15 cellular contexts compared by ENCODE assay signal in genomic region chr19:34309368-34310138, GRCh38. TPM values are rescaled to one million over a fixed set of nuclear protein-coding genes. Genes with fewer than 3 reads are reported as not detected.
DNase-seq lines count a peak whose midpoint lies in the region; ATAC-seq and TF ChIP-seq lines count a peak whose summit lies in the region.
"Had no signal": no experiment of that assay in that cellular context is flagged by ENCODE, and none has a peak within 500 bp of the region (broad histone marks: within the 10 kb centered on the region; RNA-seq: fewer than 3 reads in every experiment).

No MANE protein-coding gene starts in this region.

- H3K27ac Mint-ChIP-seq in H9: peak overlapping the region in 2 of 3 experiments; percentile 0 to 55; a peak in 2 of 7 replicates
- H3K27ac Mint-ChIP-seq in activated B cell treated with CpG ODN at 0.5 μM for 24 hours: peak overlapping the region; percentile 83
- peak overlapping the region; percentile 54 to 63 for H3K27ac Mint-ChIP-seq in stimulated activated naive CD8-positive, alpha-beta T cell treated with anti-CD3 and anti-CD28 coated beads, Interleukin-15, amount 100 ng/mL, for 72 hours
- no peak overlapping the region for H3K27ac Mint-ChIP-seq in Caco-2 (ENCODE audit: unreplicated experiment)
- H3K27ac Mint-ChIP-seq: T-helper 1 cell treated with Interleukin-12 subunit alpha and Interleukin-12 subunit beta and Interleukin-4 antibody, amounts not matched to agents 30 μg/mL and 1 μg/mL, for 36 hours had no signal

- no peak overlapping the region for H2BK120ac ChIP-seq in H9 (ENCODE audit: low read depth, low read length, poor library complexity, severe bottlenecking)

- POLR2A ChIA-PET in activated B cell treated with CpG ODN at 0.5 μM for 24 hours (lab: Charles Lee): interaction anchor here (0.5 to 1.0 kb wide), 3 partner anchors 23 to 56 kb away, joined by 3 to 4 read pairs (median 4); no protein-coding TSS in a partner anchor
- POLR2A ChIA-PET in Caco-2 (lab: Charles Lee): no interaction called here

- H4K8ac ChIP-seq in H9 (replicated peaks; ENCODE audit: insufficient read length, low read depth, low read length): no peak overlapping the region

- H3K79me2 ChIP-seq in H9 (ENCODE audit: insufficient read depth, low read length): no peaks in the 10 kb centered on the region; the same call in 1 of the 2 replicates

- H2AFZ ChIP-seq in H9 (ENCODE audit: low read length): no peak overlapping the region

- no peaks in the 10 kb centered on the region for H3K23me2 ChIP-seq in H9 (ENCODE audit: insufficient read length, low read depth, low read length, poor library complexity, severe bottlenecking)

- H3K9me3 Mint-ChIP-seq in H9: no peaks in the 10 kb centered on the region
- no peaks in the 10 kb centered on the region for H3K9me3 Mint-ChIP-seq in activated B cell treated with CpG ODN at 0.5 μM for 24 hours
- H3K9me3 Mint-ChIP-seq in stimulated activated naive CD8-positive, alpha-beta T cell treated with anti-CD3 and anti-CD28 coated beads, Interleukin-15, amount 100 ng/mL, for 72 hours: no peaks in the 10 kb centered on the region
- no peaks in the 10 kb centered on the region for H3K9me3 Mint-ChIP-seq in Caco-2 (ENCODE audit: unreplicated experiment)
- H3K9me3 Mint-ChIP-seq: T-helper 1 cell treated with Interleukin-12 subunit alpha and Interleukin-12 subunit beta and Interleukin-4 antibody, amounts not matched to agents 30 μg/mL and 1 μg/mL, for 36 hours had no signal

- peaks cover 1 to 4% (median 4%) of the 10 kb centered on the region in 3 experiments; a peak in 4 of 7 replicates for H3K36me3 Mint-ChIP-seq in H9 (ENCODE audit: insufficient read depth in 1 of 3, low read depth in 3 of 3)
- peaks cover 31% of the 10 kb centered on the region for H3K36me3 Mint-ChIP-seq in activated B cell treated with CpG ODN at 0.5 μM for 24 hours (ENCODE audit: low read depth)
- peaks cover 10% of the 10 kb centered on the region for H3K36me3 Mint-ChIP-seq in Caco-2 (ENCODE audit: insufficient read depth, unreplicated experiment)

- no peak overlapping the region for H2BK20ac ChIP-seq in H9 (ENCODE audit: low read depth, low read length, poor library complexity, severe bottlenecking)

- H3K14ac ChIP-seq in H9 (ENCODE audit: insufficient read depth, low read length): no peak overlapping the region

- H3K27me3 Mint-ChIP-seq in H9 (ENCODE audit: low read depth): no peaks in the 10 kb centered on the region
- no peaks in the 10 kb centered on the region for H3K27me3 Mint-ChIP-seq in activated B cell treated with CpG ODN at 0.5 μM for 24 hours
- no peaks in the 10 kb centered on the region for H3K27me3 Mint-ChIP-seq in stimulated activated naive CD8-positive, alpha-beta T cell treated with anti-CD3 and anti-CD28 coated beads, Interleukin-15, amount 100 ng/mL, for 72 hours
- H3K27me3 Mint-ChIP-seq in Caco-2 (ENCODE audit: insufficient read depth, unreplicated experiment): no peaks in the 10 kb centered on the region

- H2BK15ac ChIP-seq in H9 (ENCODE audit: low read depth, low read length): no peak overlapping the region

- no peak overlapping the region for H3K56ac ChIP-seq in H9 (ENCODE audit: insufficient read length, low read depth, low read length)

- H3K36me3 ChIP-seq in liver (ENCODE audit: control insufficient read depth in 4 of 4, insufficient read depth in 3 of 4, low read depth in 1 of 4, low read length in 3 of 4) (peaks cover 0 to 2% (median under 1%) of the 10 kb centered on the region in 4 donors), Caco-2 (ENCODE audit: control insufficient read depth, insufficient read depth, low read length) (0 out of 2 replicates have a peak, but pooled peaks cover 2% of the 10 kb centered on the region)

- peaks cover 24 to 36% of the 10 kb centered on the region in 2 experiments for H3K4me1 Mint-ChIP-seq in H9
- H3K4me1 Mint-ChIP-seq in activated B cell treated with CpG ODN at 0.5 μM for 24 hours: peaks cover 67% of the 10 kb centered on the region
- H3K4me1 Mint-ChIP-seq in stimulated activated naive CD8-positive, alpha-beta T cell treated with anti-CD3 and anti-CD28 coated beads, Interleukin-15, amount 100 ng/mL, for 72 hours: peaks cover 61% of the 10 kb centered on the region
- no peaks in the 10 kb centered on the region for H3K4me1 Mint-ChIP-seq in Caco-2 (ENCODE audit: low read depth, unreplicated experiment)

- H4K20me1 ChIP-seq in H9 (ENCODE audit: control insufficient read depth, insufficient read depth, insufficient read length): no peaks in the 10 kb centered on the region

- BruUV-seq in Caco-2 (replicated peaks; lab: Mats Ljungman, UMichigan): no TSS peak

- no peak overlapping the region for H4K5ac ChIP-seq in H9 (ENCODE audit: insufficient read length, low read depth, low read length)

- no peaks in the 10 kb centered on the region for H3K27me3 ChIP-seq in H9 (ENCODE audit: insufficient read depth, low read length)
- H3K27me3 ChIP-seq in liver (ENCODE audit: control insufficient read depth in 4 of 4, insufficient read depth in 4 of 4, low read length in 3 of 4): no peaks in the 10 kb centered on the region
- H3K27me3 ChIP-seq in Caco-2 (replicated peaks; ENCODE audit: control insufficient read depth, insufficient read depth, low read length): no peaks in the 10 kb centered on the region
- H3K27me3 ChIP-seq: gastroesophageal sphincter had no signal

- TF ChIP-seq CTCF in H9 (conservative IDR thresholded peaks at IDR 0.05) (no peak), activated B cell treated with CpG ODN at 0.5 μM for 24 hours (IDR thresholded peaks at IDR 0.05) (no peak), liver (IDR thresholded peaks at IDR 0.05; ENCODE audit: low read depth, low read length, missing input control) (no peak), Caco-2 (IDR thresholded peaks at IDR 0.05; ENCODE audit: insufficient read depth in 1 of 2, low read depth in 1 of 2, low read length in 1 of 2, severe bottlenecking in 1 of 2, unreplicated experiment in 1 of 2) (no peak)

- no peak overlapping the region for H2AK5ac ChIP-seq in H9 (ENCODE audit: insufficient read length, low read length)

- H3K9me3 ChIP-seq in H9 (ENCODE audit: control insufficient read depth, low read depth, low read length) (no peaks in the 10 kb centered on the region), liver (ENCODE audit: control insufficient read depth in 4 of 4, low read length in 3 of 4) (no peaks in the 10 kb centered on the region), Caco-2 (no peaks in the 10 kb centered on the region)
- H3K9me3 ChIP-seq: gastroesophageal sphincter had no signal

- no peak overlapping the region for H4K91ac ChIP-seq in H9 (ENCODE audit: insufficient read length, low read depth, low read length)

- DNase-seq in H9 (no peak), activated B cell treated with CpG ODN at 0.5 μM for 24 hours (no peak), NCI-H2227 treated with DMSO at 0.1 percent for 48 hours (lab: John Stamatoyannopoulos, UW) (no peak), Caco-2 (no peak)
- DNase-seq in stimulated activated naive CD8-positive, alpha-beta T cell treated with anti-CD3 and anti-CD28 coated beads, Interleukin-15, amount 100 ng/mL, for 72 hours: no peak
- DNase-seq: activated CD4-positive, alpha-beta T cell treated with anti-CD3 and anti-CD28 coated beads for 48 hours; activated gamma-delta T cell; H7; kidney glomerular epithelial cell; stimulated activated CD4-positive, alpha-beta T cell treated with anti-CD3 and anti-CD28 coated beads, Interleukin-2, amount 100 ng/mL, for 24 hours; stimulated activated CD8-positive, alpha-beta memory T cell treated with anti-CD3 and anti-CD28 coated beads, Interleukin-4, amount 100 ng/mL, for 48 hours had no signal

- no peak overlapping the region for H3K4me2 ChIP-seq in H9 (ENCODE audit: insufficient read depth, insufficient read length, low read length)

- intact Hi-C loops in activated B cell treated with CpG ODN at 0.5 μM for 24 hours (cut with micrococcal nuclease): no loop called here
- intact Hi-C loops in Caco-2 (cut with micrococcal nuclease; ENCODE audit: unreplicated experiment): no loop called here

- no peak overlapping the region for H3K27ac ChIP-seq in H9 (ENCODE audit: insufficient read length, low read depth, low read length)
- H3K27ac ChIP-seq in liver (ENCODE audit: low read depth in 1 of 2, low read length in 2 of 2): peak overlapping the region; percentile 80 to 91

- no CpG with 5 or more reads among the region's 6 CpGs for WGBS in H9 (ENCODE audit: extremely low coverage, insufficient read length, low lambda C conversion rate)
- 92% methylated on average over 6 of the region's 6 CpGs for WGBS in liver

- H3K4me3 Mint-ChIP-seq in H9: no peak overlapping the region
- no peak overlapping the region for H3K4me3 Mint-ChIP-seq in activated B cell treated with CpG ODN at 0.5 μM for 24 hours
- peak overlapping the region; percentile 56 to 60 for H3K4me3 Mint-ChIP-seq in stimulated activated naive CD8-positive, alpha-beta T cell treated with anti-CD3 and anti-CD28 coated beads, Interleukin-15, amount 100 ng/mL, for 72 hours
- no peak overlapping the region for H3K4me3 Mint-ChIP-seq in Caco-2 (ENCODE audit: unreplicated experiment)
- H3K4me3 Mint-ChIP-seq: T-helper 1 cell treated with Interleukin-12 subunit alpha and Interleukin-12 subunit beta and Interleukin-4 antibody, amounts not matched to agents 30 μg/mL and 1 μg/mL, for 36 hours had no signal

- no peak for TF ChIP-seq RAD21 in liver (IDR thresholded peaks at IDR 0.05)

- H3K23ac ChIP-seq in H9 (ENCODE audit: insufficient read length, low read depth, low read length): no peak overlapping the region

- CTCF ChIA-PET in activated B cell treated with CpG ODN at 0.5 μM for 24 hours (lab: Charles Lee) (no interaction called here), Caco-2 (lab: Charles Lee) (no interaction called here)

- H3K4me1 ChIP-seq in H9 (ENCODE audit: insufficient read depth, low read length) (no peaks in the 10 kb centered on the region), liver (ENCODE audit: control insufficient read depth in 4 of 4, insufficient read depth in 4 of 4, low read length in 3 of 4) (peaks cover 14 to 58% (median 46%) of the 10 kb centered on the region in 4 donors), Caco-2 (no peaks in the 10 kb centered on the region)

- H2BK12ac ChIP-seq in H9 (ENCODE audit: insufficient read length, low read depth, low read length): no peak overlapping the region

- H3K4ac ChIP-seq in H9 (ENCODE audit: low read depth, low read length): no peak overlapping the region

- H3K4me3 ChIP-seq in liver (ENCODE audit: low read depth in 1 of 3, low read length in 3 of 3) (no peak overlapping the region), Caco-2 (ENCODE audit: low read depth, low read length) (no peak overlapping the region)
- H3K4me3 ChIP-seq: gastroesophageal sphincter had no signal

- ATAC-seq in activated B cell treated with CpG ODN at 0.5 μM for 24 hours (ENCODE audit: low read depth) (no peak), HG02623 (IDR thresholded peaks at IDR 0.05; ENCODE audit: unreplicated experiment) (no peak)
- ATAC-seq in stimulated activated naive CD8-positive, alpha-beta T cell treated with anti-CD3 and anti-CD28 coated beads, Interleukin-15, amount 100 ng/mL, for 72 hours: no peak
- ATAC-seq: gastroesophageal sphincter had no signal

- H3K18ac ChIP-seq in H9 (ENCODE audit: insufficient read length, low read depth, low read length): no peak overlapping the region

- H3K79me1 ChIP-seq in H9 (ENCODE audit: insufficient read depth, low read depth, low read length, poor library complexity, severe bottlenecking): no peaks in the 10 kb centered on the region

- H3K9ac ChIP-seq in H9 (ENCODE audit: extremely low read depth, insufficient read length, low read length) (no peak overlapping the region), liver (ENCODE audit: low read depth in 1 of 2, low read length in 2 of 2) (peak overlapping the region in 1 of 2 donors; percentile 5)

- H3T11ph ChIP-seq in H9 (ENCODE audit: low read length): no peak overlapping the region

- H2BK5ac ChIP-seq in H9 (ENCODE audit: insufficient read length, low read length): no peak overlapping the region

RNA-seq across cellular contexts. Expression of gene GARRE1, which starts 55.2 kb away (rescaled TPM):
- 20.5 and 24.1 TPM in 2 replicates for total RNA-seq in H9 (2021)
- total RNA-seq in activated B cell treated with CpG ODN at 0.5 μM for 24 hours: 30.6 and 33.6 TPM in 2 replicates
- total RNA-seq in liver: 10 to 100 TPM; 11.6 to 13.7 TPM
- 1 to 10 TPM; 4.0 to 6.4 TPM for polyA plus RNA-seq in liver
- total RNA-seq in Caco-2 (2022): 20.2 and 20.7 TPM in 2 replicates

RNA-seq across cellular contexts. Expression of gene GPI, which starts 55.4 kb away (rescaled TPM):
- 373 and 381 TPM in 2 replicates for total RNA-seq in H9 (2021)
- total RNA-seq in activated B cell treated with CpG ODN at 0.5 μM for 24 hours: 144 and 151 TPM in 2 replicates
- total RNA-seq in liver: 100 to 1,000 TPM in 1 of 2 donors, 10 to 100 TPM in 1; 61.8 to 182 TPM
- 100 to 1,000 TPM; 133 to 191 TPM for polyA plus RNA-seq in liver
- total RNA-seq in Caco-2 (2022): 329 and 381 TPM in 2 replicates

Comparison
In these comparisons a context has a peak if more than half of its experiments do, and no peak if none do; other contexts are left out.
1. H3K4me3 Mint-ChIP-seq: peak in stimulated activated naive CD8-positive, alpha-beta T cell treated with anti-CD3 and anti-CD28 coated beads, Interleukin-15, amount 100 ng/mL, for 72 hours (2 of 2); none in H9 (0 of 2), activated B cell treated with CpG ODN at 0.5 μM for 24 hours (single experiment) and Caco-2 (single experiment).